3 cellular contexts compared by ENCODE assay signal in the genomic region with DNA sequence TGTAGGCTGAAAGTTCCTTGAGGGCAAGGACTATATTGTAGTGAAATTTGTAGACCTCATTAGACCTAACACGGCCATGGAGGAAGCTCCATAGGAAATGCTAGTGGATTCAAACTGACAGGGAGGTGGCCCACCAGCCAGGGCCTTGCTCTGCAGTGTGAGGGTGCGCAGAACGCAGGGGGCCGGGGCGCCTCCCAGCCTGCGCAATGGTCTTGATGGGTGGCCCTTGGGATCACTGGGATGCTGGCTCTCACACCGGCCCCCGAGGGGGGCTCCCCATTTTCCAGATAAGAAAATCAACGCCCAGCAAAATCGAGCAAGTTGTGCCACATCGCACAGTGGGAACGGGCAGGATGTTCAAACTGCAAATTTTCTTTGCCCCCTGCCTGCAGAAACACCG.
"Had no signal": no experiment of that assay in that cellular context is flagged by ENCODE, and none has a peak within 500 bp of the region (broad histone marks: within the 10 kb centered on the region; RNA-seq: fewer than 3 reads in every experiment).

No MANE protein-coding gene starts in this region.

- H3K4me3 ChIP-seq: GM12878 had no signal

- DNase-seq: GDM1, GF-D8 had no signal
